ENCODE assay signal across 10 cellular contexts in genomic region chr5:177371705-177372533, GRCh38. TPM values are rescaled to one million over a fixed set of nuclear protein-coding genes. Genes with fewer than 3 reads are reported as not detected.
DNase-seq lines count a peak whose midpoint lies in the region; ATAC-seq and TF ChIP-seq lines count a peak whose summit lies in the region.
"Had no signal": no experiment of that assay in that cellular context is flagged by ENCODE, and none has a peak within 500 bp of the region (broad histone marks: within the 10 kb centered on the region; RNA-seq: fewer than 3 reads in every experiment).

No MANE protein-coding gene starts in this region.

- CTCF ChIA-PET in MCF 10A (lab: Yijun Ruan, JAX) = interaction anchor here (0.6 to 7.0 kb wide), 20 partner anchors 11 to 1277 kb away, joined by 3 to 107 read pairs (median 6); partner anchors contain the start of genes LMAN2 and SLC34A1

- 72% methylated on average over 18 of the region's 18 CpGs for WGBS in liver
- 66 to 84% methylated on average over 4 to 15 of the region's 18 CpGs for WGBS in upper lobe of left lung, 2 donors

- no TSS peak for BruUV-seq in MCF 10A (replicated peaks; lab: Mats Ljungman, UMichigan)

- in situ Hi-C loops in ACHN (cut with HindIII; ENCODE audit: low pct_ligation_motif_present, low pct_unique_long_range_greater_than_20kb, low sequenced_read_pairs) = no loop called here

- H3K4me3 ChIP-seq in breast epithelium (peak overlapping the region in 1 of 3 donors; percentile 59), liver (ENCODE audit: low read depth in 1 of 3, low read length in 3 of 3) (peak overlapping the region; percentile 51 to 82 (median 59)), upper lobe of left lung (peak overlapping the region in 2 of 4 donors; percentile 48 to 55)

- H3K9ac ChIP-seq in liver (ENCODE audit: low read depth in 1 of 2, low read length in 2 of 2) = peak overlapping the region in 1 of 2 donors; percentile 14

- H3K4me1 Mint-ChIP-seq in MCF 10A (ENCODE audit: insufficient read depth, unreplicated experiment) = peaks cover 24% of the 10 kb centered on the region

- H3K9me3 Mint-ChIP-seq in MCF 10A (ENCODE audit: unreplicated experiment) = no peaks in the 10 kb centered on the region

- POLR2A ChIA-PET in MCF 10A (lab: Yijun Ruan, JAX) = interaction anchor here (0.5 to 5.9 kb wide), 11 partner anchors 7 to 1209 kb away, joined by 3 to 59 read pairs (median 6); partner anchors contain the start of gene LMAN2

- intact Hi-C loops in MCF 10A (cut with micrococcal nuclease) = no loop called here
- intact Hi-C loops in breast epithelium (cut with DNase I; ENCODE audit: low total_unique reads) = no loop called here

- no peaks in the 10 kb centered on the region for H3K36me3 ChIP-seq in breast epithelium
- no peaks in the 10 kb centered on the region for H3K36me3 ChIP-seq in liver (ENCODE audit: control insufficient read depth in 4 of 4, insufficient read depth in 3 of 4, low read depth in 1 of 4, low read length in 3 of 4)
- peaks cover 0 to 14% (median 0%) of the 10 kb centered on the region in 4 donors for H3K36me3 ChIP-seq in upper lobe of left lung

- ATAC-seq in upper lobe of left lung (ENCODE audit: low FRiP score in 2 of 2) = no peak
- no peak for ATAC-seq in HG03469 (IDR thresholded peaks at IDR 0.05; ENCODE audit: unreplicated experiment)

- no peak for TF ChIP-seq RAD21 in liver (IDR thresholded peaks at IDR 0.05)

- H3K27ac Mint-ChIP-seq in MCF 10A (ENCODE audit: low read depth, unreplicated experiment) = peak overlapping the region; percentile 12

- TF ChIP-seq EP300 in upper lobe of left lung (IDR thresholded peaks at IDR 0.05) = no peak

- TF ChIP-seq POLR2A in breast epithelium (IDR thresholded peaks at IDR 0.05) = no peak
- no peak for TF ChIP-seq POLR2A in upper lobe of left lung (IDR thresholded peaks at IDR 0.05)

- H3K9me3 ChIP-seq in breast epithelium (no peaks in the 10 kb centered on the region), liver (ENCODE audit: control insufficient read depth in 4 of 4, low read length in 3 of 4) (no peaks in the 10 kb centered on the region), upper lobe of left lung (no peaks in the 10 kb centered on the region)

- no peaks in the 10 kb centered on the region for H3K27me3 Mint-ChIP-seq in MCF 10A (ENCODE audit: insufficient read depth, unreplicated experiment)

- DNase-seq in MCF 10A (ENCODE audit: unreplicated experiment) (peak; percentile 33), breast epithelium (ENCODE audit: low spot score in 2 of 2) (no peak), upper lobe of left lung (peak in 1 of 2 donors; percentile 68), ACHN (no peak), D341Med (ENCODE audit: low spot score) (no peak)
- peak; percentile 77 for DNase-seq in activated effector memory CD4-positive, alpha-beta T cell treated with anti-CD3 and anti-CD28 coated beads, Interleukin-2, amount 50 U/mL, for 16 hours
- DNase-seq: erythroblast, KBM-7 had no signal

- no peaks in the 10 kb centered on the region for H3K36me3 Mint-ChIP-seq in MCF 10A (ENCODE audit: insufficient read depth, unreplicated experiment)

- H3K27ac ChIP-seq in breast epithelium (no peak overlapping the region), liver (ENCODE audit: low read depth in 1 of 2, low read length in 2 of 2) (peak overlapping the region; percentile 69 to 76), upper lobe of left lung (peak overlapping the region in 3 of 4 donors; percentile 69 to 82 (median 78))

- peak overlapping the region; percentile 76 for H3K4me3 Mint-ChIP-seq in MCF 10A (ENCODE audit: unreplicated experiment)

- TF ChIP-seq CTCF in MCF 10A (IDR thresholded peaks at IDR 0.05; ENCODE audit: unreplicated experiment) (no peak), breast epithelium (IDR thresholded peaks at IDR 0.05) (no peak), liver (IDR thresholded peaks at IDR 0.05; ENCODE audit: low read depth, low read length, missing input control) (no peak), upper lobe of left lung (IDR thresholded peaks at IDR 0.05) (no peak)

- no peaks in the 10 kb centered on the region for H3K27me3 ChIP-seq in breast epithelium
- H3K27me3 ChIP-seq in liver (ENCODE audit: control insufficient read depth in 4 of 4, insufficient read depth in 4 of 4, low read length in 3 of 4) = no peaks in the 10 kb centered on the region
- H3K27me3 ChIP-seq in upper lobe of left lung = no peaks in the 10 kb centered on the region

- H3K4me1 ChIP-seq in breast epithelium (no peaks in the 10 kb centered on the region), liver (ENCODE audit: control insufficient read depth in 4 of 4, insufficient read depth in 4 of 4, low read length in 3 of 4) (peaks cover 35 to 79% (median 61%) of the 10 kb centered on the region in 4 donors), upper lobe of left lung (peaks cover 26 to 44% (median 28%) of the 10 kb centered on the region in 4 donors)

TF ChIP-seq in liver, 16 proteins besides CTCF, POLR2A, EP300 and RAD21:
- TF ChIP-seq EGR1 (IDR thresholded peaks at IDR 0.05; ENCODE audit: low read depth in 2 of 2) = no peak

RNA-seq across cellular contexts. Expression of gene SLC34A1, which starts 12.3 kb away (rescaled TPM):
- total RNA-seq in MCF 10A (2022) (not detected in 2 replicates), breast epithelium (not detected), liver (1 to 10 TPM in 1 of 2 donors, under 1 TPM in 1; 0.23 to 1.0 TPM), upper lobe of left lung (not detected)
- under 1 TPM; 0.33 to 0.60 TPM for polyA plus RNA-seq in liver

RNA-seq across cellular contexts. Expression of gene RGS14, which starts 14.2 kb away (rescaled TPM):
- 7.8 and 12.6 TPM in 2 replicates for total RNA-seq in MCF 10A (2022)
- total RNA-seq in breast epithelium = 10 to 100 TPM in 2 of 3 donors, 1 to 10 TPM in 1; 9.0 to 16.4 (median 11.3) TPM
- total RNA-seq in liver = 10 to 100 TPM; 10.2 to 53.8 TPM
- polyA plus RNA-seq in liver = 10 to 100 TPM; 30.7 to 35.8 TPM
- total RNA-seq in upper lobe of left lung = 10 to 100 TPM; 11.9 to 39.1 (median 26.6) TPM

RNA-seq across cellular contexts. Expression of gene LMAN2, which starts 20.5 kb away (rescaled TPM):
- total RNA-seq in MCF 10A (2022) (221 and 279 TPM in 2 replicates), breast epithelium (100 to 1,000 TPM; 139 to 188 (median 170) TPM), liver (100 to 1,000 TPM; 279 to 478 TPM), upper lobe of left lung (100 to 1,000 TPM; 134 to 263 (median 177) TPM)
- 100 to 1,000 TPM; 243 to 449 TPM for polyA plus RNA-seq in liver

RNA-seq across cellular contexts. Expression of gene PFN3, which starts 28.5 kb away (rescaled TPM):
- total RNA-seq in MCF 10A (2022) = not detected in 2 replicates
- total RNA-seq in breast epithelium = not detected
- total RNA-seq in liver = not detected
- not detected for polyA plus RNA-seq in liver
- total RNA-seq in upper lobe of left lung = not detected

RNA-seq across cellular contexts. Expression of gene F12, which starts 37.4 kb away (rescaled TPM):
- total RNA-seq in MCF 10A (2022) = 13.6 and 16.5 TPM in 2 replicates
- 1 to 10 TPM in 2 of 3 donors, under 1 TPM in 1; 0.64 to 2.9 (median 2.6) TPM for total RNA-seq in breast epithelium
- 100 to 1,000 TPM in 1 of 2 donors, 10 to 100 TPM in 1; 27.7 to 256 TPM for total RNA-seq in liver
- 100 to 1,000 TPM; 294 to 328 TPM for polyA plus RNA-seq in liver
- 1 to 10 TPM in 4 of 6 donors, under 1 TPM in 1, not detected in 1; 0.91 to 7.8 (median 2.1) TPM for total RNA-seq in upper lobe of left lung

Comparison
In these comparisons a context has a peak if more than half of its experiments do, and no peak if none do; other contexts are left out.
1. DNase-seq: peak in MCF 10A (single experiment) and activated effector memory CD4-positive, alpha-beta T cell treated with anti-CD3 and anti-CD28 coated beads, Interleukin-2, amount 50 U/mL, for 16 hours (single experiment); none in breast epithelium (0 of 2), ACHN (single experiment) and D341Med (single experiment).
2. H3K27ac ChIP-seq: peak in liver (2 of 2) and upper lobe of left lung (3 of 4); none in breast epithelium (0 of 2).